In genomic region chr3:160695906-160696305, GRCh38 we compare ENCODE assay signal across 31 cellular contexts. TPM values are rescaled to one million over a fixed set of nuclear protein-coding genes. Genes with fewer than 3 reads are reported as not detected.
A peak's percentile ranks its signal among the peaks of the same experiment; 100 is the strongest.
DNase-seq lines count a peak whose midpoint lies in the region; TF ChIP-seq lines count a peak whose summit lies in the region.
"Had no signal": no experiment of that assay in that cellular context is flagged by ENCODE, and none has a peak within 500 bp of the region (broad histone marks: within the 10 kb centered on the region; RNA-seq: fewer than 3 reads in every experiment).

No MANE protein-coding gene starts in this region.

- in situ Hi-C loops in GM23248 (cut with MboI): no loop called here

- no peaks in the 10 kb centered on the region for H4K20me1 ChIP-seq in GM23248 (ENCODE audit: insufficient read depth)

- no peak overlapping the region for H3K27ac ChIP-seq in GM23248
- H3K27ac ChIP-seq in SK-N-MC: no peak overlapping the region
- H3K27ac ChIP-seq: parathyroid adenoma had no signal

- H3F3A ChIP-seq in GM23248 (ENCODE audit: insufficient read depth): 0 out of 2 replicates have a peak, but pooled peaks cover 15% of the 10 kb centered on the region

- H3K36me3 ChIP-seq in GM23248 (ENCODE audit: low read depth) (no peaks in the 10 kb centered on the region), SK-N-MC (ENCODE audit: insufficient read depth, low read length) (no peaks in the 10 kb centered on the region)
- H3K36me3 ChIP-seq: MG63 had no signal

- CTCF ChIA-PET in Calu3 (lab: Charles Lee): no interaction called here

- DNase-seq in A172 (ENCODE audit: low spot score): peak; percentile 35
- DNase-seq in GM23248: peak; percentile 17
- DNase-seq in SK-N-MC (ENCODE audit: low read depth, low spot score): peak; percentile 65
- DNase-seq in iris pigment epithelial cell (ENCODE audit: low read depth): peak; percentile 23
- no peak for DNase-seq in Calu3
- no peak for DNase-seq in NCI-H446 treated with DMSO at 0.1 percent for 48 hours (lab: John Stamatoyannopoulos, UW)
- DNase-seq in NCI-H2171 treated with DMSO at 0.1 percent for 48 hours (lab: John Stamatoyannopoulos, UW): no peak
- DNase-seq in C1 segment of cervical spinal cord (lab: John Stamatoyannopoulos, UW): no peak
- DNase-seq: activated CD4-positive, alpha-beta T cell treated with anti-CD3 and anti-CD28 coated beads, Interleukin-2, amount 10 ng/mL, durations not matched to agents 24 days and 14 days; activated T-cell treated with anti-CD3 and anti-CD28 coated beads, Interleukin-2, amount 50 U/mL, for 4 hours; DMS79; KBM-7; kidney glomerular epithelial cell; MG63; NCI-H1417 treated with DMSO at 0.1 percent for 48 hours; NCI-H2081; NCI-H345; NCI-H774; stimulated activated naive CD4-positive, alpha-beta T cell treated with Interleukin-2 at 50 U/mL for 16 hours had no signal

- intact Hi-C loops in Calu3 (cut with micrococcal nuclease; ENCODE audit: unreplicated experiment): no loop called here

- H3K9me2 ChIP-seq in GM23248 (ENCODE audit: insufficient read depth): no peaks in the 10 kb centered on the region

- H3K27me3 ChIP-seq in GM23248 (replicated peaks; ENCODE audit: insufficient read depth): no peaks in the 10 kb centered on the region
- H3K27me3 ChIP-seq: MG63 had no signal

- TF ChIP-seq CTCF in Calu3 (IDR thresholded peaks at IDR 0.05; ENCODE audit: unreplicated experiment): no peak

- no peaks in the 10 kb centered on the region for H3K79me2 ChIP-seq in GM23248 (ENCODE audit: insufficient read depth)
- H3K79me2 ChIP-seq: parathyroid adenoma had no signal

- WGBS in GM23248 (ENCODE audit: low coverage in 1 of 2, low lambda C conversion rate in 2 of 2, missing lambda C conversion rate in 2 of 2), 2 experiments: 33 to 46% methylated on average over 2 of the region's 2 CpGs

- H3K36me3 Mint-ChIP-seq in Calu3 (ENCODE audit: insufficient read depth, unreplicated experiment): no peaks in the 10 kb centered on the region

- H3K4me3 Mint-ChIP-seq in Calu3 (ENCODE audit: low read depth, unreplicated experiment): no peak overlapping the region
- H3K4me3 Mint-ChIP-seq: activated CD4-positive, alpha-beta T cell treated with anti-CD3 and anti-CD28 coated beads, Interleukin-2, amount 10 ng/mL, durations not matched to agents 24 days and 14 days; activated T-cell treated with anti-CD3 and anti-CD28 coated beads, Interleukin-2, amount 50 U/mL, for 4 hours; B cell; neural crest cell; T-helper 2 cell treated with Interferon-gamma antibody and Interleukin-4, amounts not matched to agents 5 μg/mL and 100 μg/mL, for 36 hours had no signal

- no peaks in the 10 kb centered on the region for H3K9me3 ChIP-seq in GM23248 (ENCODE audit: low read depth)
- no peaks in the 10 kb centered on the region for H3K9me3 ChIP-seq in SK-N-MC (ENCODE audit: low read depth, low read length)
- H3K9me3 ChIP-seq: MG63 had no signal

- no TSS peak for BruUV-seq in Calu3 (replicated peaks; lab: Mats Ljungman, UMichigan)

- no peaks in the 10 kb centered on the region for H3K9me3 Mint-ChIP-seq in Calu3 (ENCODE audit: low read depth, unreplicated experiment)
- H3K9me3 Mint-ChIP-seq: activated CD4-positive, alpha-beta T cell treated with anti-CD3 and anti-CD28 coated beads, Interleukin-2, amount 10 ng/mL, durations not matched to agents 24 days and 14 days; activated T-cell treated with anti-CD3 and anti-CD28 coated beads, Interleukin-2, amount 50 U/mL, for 4 hours; neural crest cell; T-helper 2 cell treated with Interferon-gamma antibody and Interleukin-4, amounts not matched to agents 5 μg/mL and 100 μg/mL, for 36 hours had no signal

- H3K4me3 ChIP-seq in GM23248 (no peak overlapping the region), SK-N-MC (no peak overlapping the region)
- H3K4me3 ChIP-seq: MG63 had no signal

- no peak overlapping the region for H2AFZ ChIP-seq in GM23248
- H2AFZ ChIP-seq: parathyroid adenoma had no signal

- H3K9ac ChIP-seq in GM23248 (no peak overlapping the region), SK-N-MC (ENCODE audit: insufficient read length) (no peak overlapping the region)
- H3K9ac ChIP-seq: parathyroid adenoma had no signal

- no peaks in the 10 kb centered on the region for H3K27me3 Mint-ChIP-seq in Calu3 (ENCODE audit: unreplicated experiment)

- H3K4me2 ChIP-seq in GM23248 (ENCODE audit: unreplicated experiment): no peak overlapping the region

- H3K27ac Mint-ChIP-seq in Calu3 (ENCODE audit: unreplicated experiment): no peak overlapping the region
- H3K27ac Mint-ChIP-seq: activated CD4-positive, alpha-beta T cell treated with anti-CD3 and anti-CD28 coated beads, Interleukin-2, amount 10 ng/mL, durations not matched to agents 24 days and 14 days; B cell; T-helper 2 cell treated with Interferon-gamma antibody and Interleukin-4, amounts not matched to agents 5 μg/mL and 100 μg/mL, for 36 hours had no signal

- H3K4me1 ChIP-seq in GM23248 (ENCODE audit: insufficient read depth): peaks cover 30% of the 10 kb centered on the region
- H3K4me1 ChIP-seq: parathyroid adenoma had no signal

- no peaks in the 10 kb centered on the region for H3K4me1 Mint-ChIP-seq in Calu3 (ENCODE audit: low read depth, unreplicated experiment)
- H3K4me1 Mint-ChIP-seq: B cell, neural crest cell had no signal

RNA-seq across cellular contexts. Expression of gene ARL14, which starts 18.9 kb away (rescaled TPM):
- 0.21 and 0.43 TPM in 2 replicates for total RNA-seq in A172 (2014; rRNA removed; shearing (Covaris generic))
- not detected in 2 replicates for total RNA-seq in GM23248 (2014; rRNA removed; shearing (Covaris generic))
- polyA plus RNA-seq in GM23248 (2016; fragmentation: Nextera tagmentation; extraction: Ambion mirVana): not detected in 2 replicates
- total RNA-seq in Calu3 (2022): 104 and 197 TPM in 2 replicates
- total RNA-seq: activated CD4-positive, alpha-beta T cell treated with anti-CD3 and anti-CD28 coated beads, Interleukin-2, amount 10 ng/mL, durations not matched to agents 24 days and 14 days; activated CD8-positive, alpha-beta memory T cell treated with anti-CD3 and anti-CD28 coated beads for 36 hours; activated T-cell treated with anti-CD3 and anti-CD28 coated beads, Interleukin-2, amount 50 U/mL, for 4 hours; chondrocyte; endothelial cell of umbilical vein; fibroblast of lung; lung microvascular endothelial cell; neural crest cell; OCI-LY7; sciatic nerve; temporal lobe had no signal
- polyA plus RNA-seq: endothelial cell of umbilical vein, fibroblast of lung had no signal

Comparison
In these comparisons a context has a peak if more than half of its experiments do, and no peak if none do; other contexts are left out.
1. DNase-seq: peak in A172 (single experiment), GM23248 (single experiment), SK-N-MC (single experiment) and iris pigment epithelial cell (single experiment); none in Calu3 (single experiment), NCI-H446 treated with DMSO at 0.1 percent for 48 hours (single experiment), NCI-H2171 treated with DMSO at 0.1 percent for 48 hours (single experiment) and C1 segment of cervical spinal cord (0 of 14).
2. RNA of gene ARL14, which starts 18.9 kb away (total RNA-seq): 104 to 197 TPM in Calu3; 0.21 to 0.43 TPM in A172 and not detected in GM23248; every median in the first group is over 10 times any median in the second.